In the genomic region with DNA sequence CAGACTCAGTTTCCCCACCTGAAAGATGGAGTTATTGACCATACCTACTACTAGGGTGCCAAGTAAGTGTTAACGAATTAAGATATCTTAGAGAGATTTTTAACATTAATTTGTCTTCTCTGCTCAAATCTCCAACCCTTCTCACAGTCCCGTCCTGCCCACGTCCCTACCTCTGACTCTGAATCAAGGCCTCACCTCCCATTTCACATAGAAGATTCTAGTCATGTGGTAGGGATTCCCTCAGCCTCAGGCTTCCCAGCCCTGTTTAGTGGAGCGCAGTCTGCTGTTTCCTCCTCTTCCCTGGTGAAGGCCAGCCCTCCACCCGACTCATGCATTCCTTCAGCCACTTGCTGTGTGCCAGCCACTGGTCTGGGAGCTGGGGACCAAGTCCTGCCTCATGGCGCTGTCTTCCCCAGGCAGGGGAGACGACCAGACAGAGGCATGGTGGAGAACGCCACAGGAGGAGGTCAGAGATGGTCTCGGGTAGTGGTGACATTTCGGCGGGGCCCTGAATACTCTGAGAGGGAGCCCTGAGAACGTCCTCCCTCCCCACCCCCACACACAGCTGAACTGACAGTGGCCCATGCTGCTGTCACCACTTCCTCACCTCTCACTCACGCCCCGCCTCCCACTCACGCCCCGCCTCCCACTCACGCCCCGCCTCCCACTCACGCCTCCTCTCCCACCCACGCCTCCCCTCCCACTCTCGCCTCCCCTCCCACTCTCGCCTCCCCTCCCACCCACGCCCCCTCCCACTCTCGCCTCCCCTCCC, we compare ENCODE assay signal across 19 cellular contexts. TPM values are rescaled to one million over a fixed set of nuclear protein-coding genes. Genes with fewer than 3 reads are reported as not detected.
DNase-seq lines count a peak whose midpoint lies in the region; ATAC-seq, FAIRE-seq and TF ChIP-seq lines count a peak whose summit lies in the region.
"Had no signal": no experiment of that assay in that cellular context is flagged by ENCODE, and none has a peak within 500 bp of the region (broad histone marks: within the 10 kb centered on the region; RNA-seq: fewer than 3 reads in every experiment).

No MANE protein-coding gene starts in this region.

- BruUV-seq in K562 (replicated peaks; lab: Mats Ljungman, UMichigan) = no TSS peak

- no peak overlapping the region for H3K9ac ChIP-seq in K562 (ENCODE audit: insufficient read depth in 1 of 2, low read depth in 2 of 2, low read length in 2 of 2)

- TF ChIP-seq CTCF in K562 (IDR thresholded peaks at IDR 0.05 in 2 of 3, conservative IDR thresholded peaks at IDR 0.05 in 1 of 3; ENCODE audit: insufficient read depth in 2 of 3, low read depth in 1 of 3, low read length in 3 of 3) (no peak), osteoblast (IDR thresholded peaks at IDR 0.05; ENCODE audit: extremely low read depth, low read depth, low read length) (no peak), GM13976 (IDR thresholded peaks at IDR 0.05; ENCODE audit: borderline replicate concordance, control extremely low read depth, extremely low read depth, insufficient read depth, missing control alignments) (no peak)

- CTCF ChIA-PET in K562 (lab: Yijun Ruan, JAX; ENCODE audit: low intra/inter-chr PET ratio) = no interaction called here

- FAIRE-seq in K562 (lab: Jason Lieb, UNC) = no peak
- FAIRE-seq: GM12892, GM19239, RCC 7860 had no signal

- H3K79me2 ChIP-seq in K562 (ENCODE audit: control insufficient read depth, insufficient read depth, low read length) (no peaks in the 10 kb centered on the region), osteoblast (ENCODE audit: insufficient read depth, low read length) (no peaks in the 10 kb centered on the region)

- H3K4me2 ChIP-seq in K562 (ENCODE audit: insufficient read depth, low read length) (no peak overlapping the region), osteoblast (ENCODE audit: insufficient read depth, low read length) (no peak overlapping the region)

- DNase-seq in Right ventricle myocardium superior (no peak), cardiac septum (ENCODE audit: low spot score) (no peak), HT1080 (ENCODE audit: low read depth) (peak; percentile 26), K562 (ENCODE audit: extremely low read depth in 1 of 4, low spot score in 3 of 4) (peak in 3 of 4 experiments; percentile 9 to 23 (median 19)), osteoblast (ENCODE audit: insufficient read length, low spot score, missing footprints) (peak; percentile 61), NCI-H1930 (lab: John Stamatoyannopoulos, UW) (no peak), pons (ENCODE audit: low spot score) (no peak), GM13976 (ENCODE audit: low spot score) (no peak)
- DNase-seq: AML-193, DMS79, GDM1, Karpas-422, MM.1S, NCI-H2171 treated with DMSO at 0.1 percent for 48 hours, NCI-H510A, NCI-H82 had no signal

- WGBS in K562 (ENCODE audit: insufficient coverage, low coverage, missing lambda C conversion rate) = 2% methylated on average over 7 of the region's 24 CpGs

- POLR2A ChIA-PET in K562 (lab: Yijun Ruan, JAX) = no interaction called here

- H3K9me1 ChIP-seq in K562 (ENCODE audit: control insufficient read depth, insufficient read depth, low read length) = no peaks in the 10 kb centered on the region

- H3K27me3 ChIP-seq in K562 (ENCODE audit: control insufficient read depth in 2 of 2, insufficient read depth in 2 of 2, low read length in 2 of 2) (peaks cover 0 to 20% of the 10 kb centered on the region in 2 experiments; a peak in 4 of 5 replicates), osteoblast (ENCODE audit: insufficient read depth, low read length) (peaks cover 2% of the 10 kb centered on the region)

- no peaks in the 10 kb centered on the region for H4K20me1 ChIP-seq in K562 (replicated peaks; ENCODE audit: control insufficient read depth, insufficient read depth, low read length)
- no peaks in the 10 kb centered on the region for H4K20me1 ChIP-seq in osteoblast (ENCODE audit: insufficient read depth, low read length)

- H3K9me3 ChIP-seq in K562 (replicated peaks; ENCODE audit: control insufficient read depth, insufficient read depth, low read depth, low read length) (no peaks in the 10 kb centered on the region), osteoblast (ENCODE audit: low read depth, low read length) (no peaks in the 10 kb centered on the region)

- in situ Hi-C loops in K562 (cut with MboI) (no loop called here), GM13976 (cut with MboI; ENCODE audit: low sequenced_read_pairs, unreplicated experiment) (no loop called here)

- H2AFZ ChIP-seq in K562 (ENCODE audit: low read depth, low read length) (no peak overlapping the region), osteoblast (ENCODE audit: low read length) (no peak overlapping the region)

- no peak for TF ChIP-seq RAD21 in K562 (CRISPR knock-in tag; conservative IDR thresholded peaks at IDR 0.05 in 1 of 2, IDR thresholded peaks at IDR 0.05 in 1 of 2)

- TF ChIP-seq POLR2A in K562 (conservative IDR thresholded peaks at IDR 0.05) = no peak

- ATAC-seq in Right ventricle myocardium superior (ENCODE audit: poor library complexity) = peak; percentile 37
- ATAC-seq in K562 = peak; percentile 60; the same call in 2 of the 3 replicates

- H3K27ac ChIP-seq in K562 (ENCODE audit: extremely low read depth, low read depth, low read length) = no peak overlapping the region
- no peak overlapping the region for H3K27ac ChIP-seq in osteoblast (ENCODE audit: low read depth, low read length)

- H3K36me3 ChIP-seq in K562 (ENCODE audit: control insufficient read depth, insufficient read depth, low read length) (no peaks in the 10 kb centered on the region), osteoblast (ENCODE audit: insufficient read depth, low read length) (no peaks in the 10 kb centered on the region)

- TF ChIP-seq EP300 in K562 (IDR thresholded peaks at IDR 0.05; ENCODE audit: low read length) = no peak

- H3K4me3 ChIP-seq in K562 (no peak overlapping the region), osteoblast (ENCODE audit: insufficient read depth, low read length) (no peak overlapping the region)

- intact Hi-C loops in Right ventricle myocardium superior (cut with DNase I) (no loop called here), cardiac septum (cut with DNase I) (no loop called here), K562 (cut with micrococcal nuclease) (no loop called here)

- H3K4me1 ChIP-seq in K562 (replicated peaks in 1 of 2; ENCODE audit: control insufficient read depth in 2 of 2, insufficient read depth in 2 of 2, low read length in 2 of 2) (peaks cover 0 to 4% of the 10 kb centered on the region in 2 experiments; a peak in 1 of 5 replicates), osteoblast (ENCODE audit: insufficient read depth, low read length) (no peaks in the 10 kb centered on the region)

TF ChIP-seq in K562, 482 proteins besides CTCF, POLR2A, EP300 and RAD21:
- no peak for TF ChIP-seq MECOM (CRISPR knock-in tag; IDR thresholded peaks at IDR 0.05)
- TF ChIP-seq EGR1 (conservative IDR thresholded peaks at IDR 0.05) = peak; percentile 24; the same call in 1 of the 2 replicates

RNA-seq across cellular contexts. Expression of gene TMEM63C, which starts 38.8 kb away (rescaled TPM):
- total RNA-seq in Right ventricle myocardium superior = 2.9 TPM
- total RNA-seq in cardiac septum = 0.46 TPM
- total RNA-seq in HT1080 (2014; rRNA removed; shearing (Covaris generic)) = not detected in 2 replicates
- polyA plus RNA-seq in HT1080 (2015; cell fraction: cytosol; rRNA removed) = 0.08 TPM in 1 of 2 replicates, not detected in the other
- 0.07 TPM in 1 of 2 replicates, not detected in the other for polyA plus RNA-seq in HT1080 (2015; cell fraction: nucleus; rRNA removed)
- 0.25 TPM in 1 of 2 replicates, not detected in the other for total RNA-seq in K562 (2011; cell fraction: chromatin; rRNA removed; ENCODE audit: low replicate concordance)
- not detected in 2 replicates for total RNA-seq in K562 (2011; cell fraction: nucleolus; rRNA removed)
- total RNA-seq in K562 (2011; cell fraction: nucleoplasm; rRNA removed) = not detected in 2 replicates
- total RNA-seq in K562 (2014; rRNA removed) = not detected in 2 replicates
- total RNA-seq in K562 (2014; rRNA removed; fragmentation: Illumina TruSeq; extraction: Trizol) = not detected in 2 replicates
- total RNA-seq in K562 (2015; rRNA removed; fragmentation: Illumina TruSeq; extraction: Trizol) = 0.57 TPM in 1 of 2 replicates, not detected in the other
- not detected in 2 replicates for total RNA-seq in K562 (2021)
- polyA plus RNA-seq in K562 (2011; rRNA removed) = 0.07 and 0.14 TPM in 2 replicates
- polyA plus RNA-seq in K562 (2011; cell fraction: cytosol; rRNA removed) = not detected in 2 replicates
- 0.08 TPM in 1 of 2 replicates, not detected in the other for polyA plus RNA-seq in K562 (2011; cell fraction: nucleus; rRNA removed)
- polyA plus RNA-seq in K562 (2012) = 0.15 TPM in 1 of 2 replicates, not detected in the other
- polyA plus RNA-seq in K562 (2014; fragmentation: Illumina TruSeq; extraction: Trizol) = not detected in 2 replicates
- not detected for polyA plus RNA-seq in K562 (2014; fragmentation: Nextera tagmentation; extraction: Ambion mirVana)
- polyA plus RNA-seq in K562 (2014; rRNA removed) = not detected in 2 replicates
- 0.03 TPM in 1 of 2 replicates, not detected in the other for polyA minus RNA-seq in K562 (2011; rRNA and poly(A)+ RNA removed)
- not detected in 2 replicates for polyA minus RNA-seq in K562 (2011; cell fraction: cytosol; rRNA and poly(A)+ RNA removed)
- polyA minus RNA-seq in K562 (2011; cell fraction: nucleus; rRNA and poly(A)+ RNA removed) = 0.13 TPM in 1 of 2 replicates, not detected in the other
- 0.72 TPM in 1 of 2 replicates, not detected in the other for total RNA-seq in osteoblast

RNA-seq across cellular contexts. Expression of gene NGB, which starts 50.6 kb away (rescaled TPM):
- not detected for total RNA-seq in Right ventricle myocardium superior
- total RNA-seq in cardiac septum = not detected
- not detected in 2 replicates for total RNA-seq in HT1080 (2014; rRNA removed; shearing (Covaris generic))
- polyA plus RNA-seq in HT1080 (2015; cell fraction: cytosol; rRNA removed) = not detected in 2 replicates
- polyA plus RNA-seq in HT1080 (2015; cell fraction: nucleus; rRNA removed) = not detected in 2 replicates
- total RNA-seq in K562 (2011; cell fraction: chromatin; rRNA removed; ENCODE audit: low replicate concordance) = not detected in 2 replicates
- total RNA-seq in K562 (2011; cell fraction: nucleolus; rRNA removed) = not detected in 2 replicates
- not detected in 2 replicates for total RNA-seq in K562 (2011; cell fraction: nucleoplasm; rRNA removed)
- total RNA-seq in K562 (2014; rRNA removed) = not detected in 2 replicates
- not detected in 2 replicates for total RNA-seq in K562 (2014; rRNA removed; fragmentation: Illumina TruSeq; extraction: Trizol)
- not detected in 2 replicates for total RNA-seq in K562 (2015; rRNA removed; fragmentation: Illumina TruSeq; extraction: Trizol)
- total RNA-seq in K562 (2021) = not detected in 2 replicates
- not detected in 2 replicates for polyA plus RNA-seq in K562 (2011; rRNA removed)
- polyA plus RNA-seq in K562 (2011; cell fraction: cytosol; rRNA removed) = not detected in 2 replicates
- polyA plus RNA-seq in K562 (2011; cell fraction: nucleus; rRNA removed) = not detected in 2 replicates
- polyA plus RNA-seq in K562 (2012) = not detected in 2 replicates
- polyA plus RNA-seq in K562 (2014; fragmentation: Illumina TruSeq; extraction: Trizol) = not detected in 2 replicates
- not detected for polyA plus RNA-seq in K562 (2014; fragmentation: Nextera tagmentation; extraction: Ambion mirVana)
- not detected in 2 replicates for polyA plus RNA-seq in K562 (2014; rRNA removed)
- polyA minus RNA-seq in K562 (2011; rRNA and poly(A)+ RNA removed) = not detected in 2 replicates
- polyA minus RNA-seq in K562 (2011; cell fraction: cytosol; rRNA and poly(A)+ RNA removed) = not detected in 2 replicates
- polyA minus RNA-seq in K562 (2011; cell fraction: nucleus; rRNA and poly(A)+ RNA removed) = not detected in 2 replicates
- not detected in 2 replicates for total RNA-seq in osteoblast

Comparison
In these comparisons a context has a peak if more than half of its experiments do, and no peak if none do; other contexts are left out.
1. DNase-seq: peak in HT1080 (single experiment), K562 (3 of 4) and osteoblast (single experiment); none in Right ventricle myocardium superior (single experiment), cardiac septum (single experiment), NCI-H1930 (0 of 2), pons (single experiment) and GM13976 (single experiment).